18 cellular contexts compared by ENCODE assay signal in the genomic region with DNA sequence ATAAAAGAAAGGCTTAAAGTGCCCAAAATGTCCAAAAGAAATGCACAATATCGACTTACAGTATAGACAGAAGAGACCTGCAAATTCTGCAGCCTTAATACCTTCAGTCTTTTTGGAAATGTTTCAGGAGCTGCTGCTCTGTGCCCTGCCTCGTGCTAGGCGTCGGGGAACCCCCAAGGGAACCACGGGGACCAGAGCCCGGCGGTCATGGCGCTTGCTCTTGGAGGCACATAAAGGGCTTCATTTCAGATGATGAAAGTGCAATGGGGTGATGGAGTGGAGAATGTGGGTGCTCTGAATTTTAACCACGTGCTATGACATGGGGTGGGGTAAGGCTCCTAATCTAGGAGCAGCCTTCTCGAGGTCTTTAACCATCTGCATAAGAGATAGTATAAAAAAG. TPM values are rescaled to one million over a fixed set of nuclear protein-coding genes. Genes with fewer than 3 reads are reported as not detected.
DNase-seq lines count a peak whose midpoint lies in the region; ATAC-seq and TF ChIP-seq lines count a peak whose summit lies in the region.
"Had no signal": no experiment of that assay in that cellular context is flagged by ENCODE, and none has a peak within 500 bp of the region (broad histone marks: within the 10 kb centered on the region; RNA-seq: fewer than 3 reads in every experiment).

No MANE protein-coding gene starts in this region.

- peaks cover 8% of the 10 kb centered on the region for H3K4me1 Mint-ChIP-seq in CD8-positive, alpha-beta T cell (ENCODE audit: low read depth)
- H3K4me1 Mint-ChIP-seq in activated CD8-positive, alpha-beta T cell treated with anti-CD3 and anti-CD28 coated beads, Interleukin-2, amount 10 ng/mL, durations not matched to agents 7 days and 5 days (ENCODE audit: low read depth), result peaks cover 9% of the 10 kb centered on the region
- H3K4me1 Mint-ChIP-seq in naive B cell, result peaks cover 4 to 10% (median 10%) of the 10 kb centered on the region in 3 donors

- CTCF ChIA-PET in CD8-positive, alpha-beta T cell (lab: Charles Lee), result interaction anchor here (1.4 to 1.5 kb wide), 2 partner anchors 110 to 144 kb away, joined by 3 to 5 read pairs; no protein-coding TSS in a partner anchor
- CTCF ChIA-PET in activated CD8-positive, alpha-beta T cell treated with anti-CD3 and anti-CD28 coated beads, Interleukin-2, amount 10 ng/mL, durations not matched to agents 7 days and 5 days (lab: Charles Lee), result interaction anchor here (1.3 to 1.5 kb wide), 2 partner anchors 14 to 144 kb away, joined by 4 read pairs; no protein-coding TSS in a partner anchor

- H3K36me3 ChIP-seq in BLaER1, result no peaks in the 10 kb centered on the region
- H3K36me3 ChIP-seq in CD8-positive, alpha-beta T cell (ENCODE audit: insufficient read depth, low read length), result no peaks in the 10 kb centered on the region
- no peaks in the 10 kb centered on the region for H3K36me3 ChIP-seq in effector memory CD4-positive, alpha-beta T cell (ENCODE audit: control insufficient read depth, insufficient read depth, low read length)
- H3K36me3 ChIP-seq: colonic mucosa, left lung, thyroid gland had no signal

- no peak overlapping the region for H3K27ac ChIP-seq in BLaER1
- H3K27ac ChIP-seq in CD8-positive, alpha-beta T cell (ENCODE audit: low read depth, low read length), result no peak overlapping the region
- H3K27ac ChIP-seq in effector memory CD4-positive, alpha-beta T cell (ENCODE audit: insufficient read depth, low read length, poor library complexity, severe bottlenecking), result no peak overlapping the region
- H3K27ac ChIP-seq: colonic mucosa, thyroid gland had no signal

- peaks cover 29% of the 10 kb centered on the region for H3K4me1 ChIP-seq in BLaER1
- H3K4me1 ChIP-seq in CD8-positive, alpha-beta T cell (ENCODE audit: insufficient read depth, low read length), result no peaks in the 10 kb centered on the region
- no peaks in the 10 kb centered on the region for H3K4me1 ChIP-seq in effector memory CD4-positive, alpha-beta T cell (ENCODE audit: control insufficient read depth, insufficient read depth, low read length, poor library complexity, severe bottlenecking)
- H3K4me1 ChIP-seq: colonic mucosa, thyroid gland had no signal

- intact Hi-C loops in CD8-positive, alpha-beta T cell (cut with DNase I, micrococcal nuclease), result no loop called here

- H3K27ac Mint-ChIP-seq in CD8-positive, alpha-beta T cell, result no peak overlapping the region
- no peak overlapping the region for H3K27ac Mint-ChIP-seq in activated CD8-positive, alpha-beta T cell treated with anti-CD3 and anti-CD28 coated beads, Interleukin-2, amount 10 ng/mL, durations not matched to agents 7 days and 5 days
- peak overlapping the region in 1 of 6 donors; percentile 36 for H3K27ac Mint-ChIP-seq in naive B cell

- H3K9me3 ChIP-seq in BLaER1, result peaks cover 33% of the 10 kb centered on the region
- no peaks in the 10 kb centered on the region for H3K9me3 ChIP-seq in CD8-positive, alpha-beta T cell (ENCODE audit: low read length)
- H3K9me3 ChIP-seq in effector memory CD4-positive, alpha-beta T cell (ENCODE audit: control insufficient read depth, low read length), result no peaks in the 10 kb centered on the region
- H3K9me3 ChIP-seq: colonic mucosa, left lung, thyroid gland had no signal

- ATAC-seq in CD8-positive, alpha-beta T cell, result no peak
- ATAC-seq in activated CD8-positive, alpha-beta T cell treated with anti-CD3 and anti-CD28 coated beads, Interleukin-2, amount 10 ng/mL, durations not matched to agents 7 days and 5 days, result no peak
- ATAC-seq in naive B cell (ENCODE audit: low read depth in 2 of 2), result no peak

- 0 out of 2 replicates have a peak, but pooled peaks cover 3% of the 10 kb centered on the region for H3K27me3 ChIP-seq in BLaER1
- no peaks in the 10 kb centered on the region for H3K27me3 ChIP-seq in CD8-positive, alpha-beta T cell (ENCODE audit: insufficient read depth, low read length)
- H3K27me3 ChIP-seq in effector memory CD4-positive, alpha-beta T cell (replicated peaks; ENCODE audit: control insufficient read depth, insufficient read depth, low read length, poor library complexity, severe bottlenecking), result no peaks in the 10 kb centered on the region
- H3K27me3 ChIP-seq: colonic mucosa, left lung, thyroid gland had no signal

- POLR2A ChIA-PET in CD8-positive, alpha-beta T cell (lab: Charles Lee), result interaction anchor here (0.6 to 3.0 kb wide), 6 partner anchors 12 to 136 kb away, joined by 3 to 13 read pairs (median 4); a partner anchor contains a TSS
- POLR2A ChIA-PET in activated CD8-positive, alpha-beta T cell treated with anti-CD3 and anti-CD28 coated beads, Interleukin-2, amount 10 ng/mL, durations not matched to agents 7 days and 5 days (lab: Charles Lee), result interaction anchor here (0.9 to 1.4 kb wide), 2 partner anchors 14 to 57 kb away, joined by 3 to 4 read pairs; a partner anchor contains a TSS

- H3K9ac ChIP-seq in BLaER1, result no peak overlapping the region

- H3K27me3 Mint-ChIP-seq in CD8-positive, alpha-beta T cell (ENCODE audit: low read depth), result no peaks in the 10 kb centered on the region
- no peaks in the 10 kb centered on the region for H3K27me3 Mint-ChIP-seq in activated CD8-positive, alpha-beta T cell treated with anti-CD3 and anti-CD28 coated beads, Interleukin-2, amount 10 ng/mL, durations not matched to agents 7 days and 5 days (ENCODE audit: low read depth)
- no peaks in the 10 kb centered on the region for H3K27me3 Mint-ChIP-seq in naive B cell

- no peaks in the 10 kb centered on the region for H3K9me3 Mint-ChIP-seq in CD8-positive, alpha-beta T cell
- no peaks in the 10 kb centered on the region for H3K9me3 Mint-ChIP-seq in activated CD8-positive, alpha-beta T cell treated with anti-CD3 and anti-CD28 coated beads, Interleukin-2, amount 10 ng/mL, durations not matched to agents 7 days and 5 days (ENCODE audit: insufficient read depth)
- H3K9me3 Mint-ChIP-seq in naive B cell, result no peaks in the 10 kb centered on the region

- DNase-seq in CD8-positive, alpha-beta T cell, result no peak
- DNase-seq in activated CD8-positive, alpha-beta T cell treated with anti-CD3 and anti-CD28 coated beads, Interleukin-2, amount 10 ng/mL, durations not matched to agents 7 days and 5 days, result no peak
- DNase-seq in naive B cell (no peak), RPMI8226 (no peak), NCI-H510A treated with DMSO at 0.1 percent for 48 hours (lab: John Stamatoyannopoulos, UW) (no peak), HT-29 (ENCODE audit: low spot score) (no peak)
- DNase-seq in effector memory CD4-positive, alpha-beta T cell, result no peak
- DNase-seq: activated gamma-delta T cell; colonic mucosa; DMS153; left lung; MM.1S; NCI-H187; SHP77 treated with DMSO at 0.1 percent for 48 hours; stimulated activated CD4-positive, alpha-beta T cell treated with anti-CD3 and anti-CD28 coated beads, Interleukin-2, amount 100 ng/mL, for 48 hours; T1000; thyroid gland had no signal

- H3K36me3 Mint-ChIP-seq in CD8-positive, alpha-beta T cell, result no peaks in the 10 kb centered on the region
- no peaks in the 10 kb centered on the region for H3K36me3 Mint-ChIP-seq in activated CD8-positive, alpha-beta T cell treated with anti-CD3 and anti-CD28 coated beads, Interleukin-2, amount 10 ng/mL, durations not matched to agents 7 days and 5 days (ENCODE audit: low read depth)
- H3K36me3 Mint-ChIP-seq in naive B cell, result no peaks in the 10 kb centered on the region

- TF ChIP-seq CTCF in CD8-positive, alpha-beta T cell (IDR thresholded peaks at IDR 0.05), result no peak

- peak overlapping the region; percentile 86 for H3K4me3 Mint-ChIP-seq in CD8-positive, alpha-beta T cell
- H3K4me3 Mint-ChIP-seq in activated CD8-positive, alpha-beta T cell treated with anti-CD3 and anti-CD28 coated beads, Interleukin-2, amount 10 ng/mL, durations not matched to agents 7 days and 5 days, result peak overlapping the region; percentile 12
- peak overlapping the region; percentile 63 to 94 (median 91) for H3K4me3 Mint-ChIP-seq in naive B cell

- H3K4me2 ChIP-seq in BLaER1, result peak overlapping the region; percentile 8; the same call in 1 of the 2 replicates

- H3K4me3 ChIP-seq in BLaER1, result no peak overlapping the region
- H3K4me3 ChIP-seq in CD8-positive, alpha-beta T cell (ENCODE audit: low read depth, low read length), result no peak overlapping the region
- H3K4me3 ChIP-seq in effector memory CD4-positive, alpha-beta T cell (ENCODE audit: insufficient read depth, low read depth, low read length, poor library complexity, severe bottlenecking), result no peak overlapping the region

- H4K20me1 ChIP-seq in BLaER1, result no peaks in the 10 kb centered on the region

RNA-seq across cellular contexts. Expression of a gene that starts 14.8 kb away (rescaled TPM):
- 10 to 100 TPM; 11.0 to 12.3 TPM for total RNA-seq in CD8-positive, alpha-beta T cell
- total RNA-seq in activated CD8-positive, alpha-beta T cell treated with anti-CD3 and anti-CD28 coated beads, Interleukin-2, amount 10 ng/mL, durations not matched to agents 7 days and 5 days, result 10 to 100 TPM; 24.7 to 26.7 TPM
- polyA plus RNA-seq in naive B cell (ENCODE audit: low read depth in 6 of 6), result 10 to 100 TPM in 1 of 6 donors, 1 to 10 TPM in 5; 4.9 to 12.1 (median 7.5) TPM
- total RNA-seq in HT-29 (2014; rRNA removed; shearing (Covaris generic)), result 44.3 and 46.0 TPM in 2 replicates

RNA-seq across cellular contexts. Expression of a gene that starts 57.0 kb away (rescaled TPM):
- under 1 TPM; 0.81 to 0.94 TPM for total RNA-seq in CD8-positive, alpha-beta T cell
- 10 to 100 TPM; 26.5 to 27.0 TPM for total RNA-seq in activated CD8-positive, alpha-beta T cell treated with anti-CD3 and anti-CD28 coated beads, Interleukin-2, amount 10 ng/mL, durations not matched to agents 7 days and 5 days
- 10 to 100 TPM in 2 of 6 donors, 1 to 10 TPM in 4; 4.0 to 12.1 (median 9.2) TPM for polyA plus RNA-seq in naive B cell (ENCODE audit: low read depth in 6 of 6)
- 39.3 and 44.0 TPM in 2 replicates for total RNA-seq in HT-29 (2014; rRNA removed; shearing (Covaris generic))

Comparison
In these comparisons a context has a peak if more than half of its experiments do, and no peak if none do; other contexts are left out.
1. H3K4me3 Mint-ChIP-seq: peak in every context shown above with its lines; median percentile 91 in naive B cell; 86 in CD8-positive, alpha-beta T cell; 12 in activated CD8-positive, alpha-beta T cell treated with anti-CD3 and anti-CD28 coated beads, Interleukin-2, amount 10 ng/mL, durations not matched to agents 7 days and 5 days.
2. RNA of a gene that starts 57.0 kb away (total RNA-seq): 39.3 to 44.0 TPM in HT-29 and 26.5 to 27.0 TPM in activated CD8-positive, alpha-beta T cell treated with anti-CD3 and anti-CD28 coated beads, Interleukin-2, amount 10 ng/mL, durations not matched to agents 7 days and 5 days; 0.81 to 0.94 TPM in CD8-positive, alpha-beta T cell; every median in the first group is over 10 times any median in the second.